8 cellular contexts compared by ENCODE assay signal in the genomic region with DNA sequence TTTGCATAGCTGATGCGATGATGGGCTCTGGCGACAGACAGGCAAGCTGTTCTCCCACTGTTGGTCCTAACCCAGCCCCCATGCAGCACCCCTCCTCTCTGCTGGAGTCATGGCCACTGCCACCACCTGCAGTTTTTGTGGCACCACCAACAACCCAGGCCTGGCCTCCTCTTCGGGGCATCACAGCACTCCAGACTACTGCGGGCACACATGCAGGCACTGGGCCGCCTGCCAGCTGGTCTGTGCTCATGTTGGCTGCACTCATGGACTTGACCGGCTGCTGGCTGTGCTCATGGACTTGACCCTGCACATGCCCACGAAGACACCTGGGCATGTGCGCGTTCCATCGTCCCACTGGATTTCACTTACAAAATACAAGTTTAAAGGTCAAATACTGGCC.
"Had no signal": no experiment of that assay in that cellular context is flagged by ENCODE, and none has a peak within 500 bp of the region (broad histone marks: within the 10 kb centered on the region; RNA-seq: fewer than 3 reads in every experiment).

No MANE protein-coding gene starts in this region.

- ATAC-seq: GM23338, HepG2, K562 had no signal

- FAIRE-seq: H1, H54, HepG2, K562 had no signal

- H3K4me3 ChIP-seq: GM23338, K562 had no signal

- H2AFZ ChIP-seq: GM23338 had no signal

- DNase-seq: H9, HCEC 1CT had no signal

- H3K27ac ChIP-seq: HL-60 had no signal

- H3K4me2 ChIP-seq: GM23338 had no signal
